Comparison of ENCODE assay signal across 1 cellular context in genomic region chr17:17994770-17995169, GRCh38.
TF ChIP-seq lines count a peak whose summit lies in the region.

No MANE protein-coding gene starts in this region.

TF ChIP-seq in GM23338, 12 proteins besides CTCF, POLR2A, EP300 and RAD21 (continued from another document):
- TF ChIP-seq ZNF462 (CRISPR knock-in tag; IDR thresholded peaks at IDR 0.05), result no peak
- no peak for TF ChIP-seq EZH2 (IDR thresholded peaks at IDR 0.05; ENCODE audit: low read depth, unreplicated experiment)
- TF ChIP-seq POLR2AphosphoS5 (IDR thresholded peaks at IDR 0.05; ENCODE audit: low read depth), result no peak
- TF ChIP-seq CREB1 (CRISPR knock-in tag; IDR thresholded peaks at IDR 0.05; ENCODE audit: low read depth), result no peak
- TF ChIP-seq JUNB (IDR thresholded peaks at IDR 0.05; ENCODE audit: unreplicated experiment), result no peak
- no peak for TF ChIP-seq ZNF331 (CRISPR knock-in tag; IDR thresholded peaks at IDR 0.05; ENCODE audit: low read depth)
- TF ChIP-seq, protein P1, sequence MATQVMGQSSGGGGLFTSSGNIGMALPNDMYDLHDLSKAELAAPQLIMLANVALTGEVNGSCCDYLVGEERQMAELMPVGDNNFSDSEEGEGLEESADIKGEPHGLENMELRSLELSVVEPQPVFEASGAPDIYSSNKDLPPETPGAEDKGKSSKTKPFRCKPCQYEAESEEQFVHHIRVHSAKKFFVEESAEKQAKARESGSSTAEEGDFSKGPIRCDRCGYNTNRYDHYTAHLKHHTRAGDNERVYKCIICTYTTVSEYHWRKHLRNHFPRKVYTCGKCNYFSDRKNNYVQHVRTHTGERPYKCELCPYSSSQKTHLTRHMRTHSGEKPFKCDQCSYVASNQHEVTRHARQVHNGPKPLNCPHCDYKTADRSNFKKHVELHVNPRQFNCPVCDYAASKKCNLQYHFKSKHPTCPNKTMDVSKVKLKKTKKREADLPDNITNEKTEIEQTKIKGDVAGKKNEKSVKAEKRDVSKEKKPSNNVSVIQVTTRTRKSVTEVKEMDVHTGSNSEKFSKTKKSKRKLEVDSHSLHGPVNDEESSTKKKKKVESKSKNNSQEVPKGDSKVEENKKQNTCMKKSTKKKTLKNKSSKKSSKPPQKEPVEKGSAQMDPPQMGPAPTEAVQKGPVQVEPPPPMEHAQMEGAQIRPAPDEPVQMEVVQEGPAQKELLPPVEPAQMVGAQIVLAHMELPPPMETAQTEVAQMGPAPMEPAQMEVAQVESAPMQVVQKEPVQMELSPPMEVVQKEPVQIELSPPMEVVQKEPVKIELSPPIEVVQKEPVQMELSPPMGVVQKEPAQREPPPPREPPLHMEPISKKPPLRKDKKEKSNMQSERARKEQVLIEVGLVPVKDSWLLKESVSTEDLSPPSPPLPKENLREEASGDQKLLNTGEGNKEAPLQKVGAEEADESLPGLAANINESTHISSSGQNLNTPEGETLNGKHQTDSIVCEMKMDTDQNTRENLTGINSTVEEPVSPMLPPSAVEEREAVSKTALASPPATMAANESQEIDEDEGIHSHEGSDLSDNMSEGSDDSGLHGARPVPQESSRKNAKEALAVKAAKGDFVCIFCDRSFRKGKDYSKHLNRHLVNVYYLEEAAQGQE (IDR thresholded peaks at IDR 0.05; ENCODE audit: unreplicated experiment), result no peak
